Comparison of ENCODE assay signal across 8 cellular contexts in genomic region chr19:13978721-13979191, GRCh38. TPM values are rescaled to one million over a fixed set of nuclear protein-coding genes. Genes with fewer than 3 reads are reported as not detected.
DNase-seq lines count a peak whose midpoint lies in the region; ATAC-seq and TF ChIP-seq lines count a peak whose summit lies in the region.
"Had no signal": no experiment of that assay in that cellular context is flagged by ENCODE, and none has a peak within 500 bp of the region (broad histone marks: within the 10 kb centered on the region; RNA-seq: fewer than 3 reads in every experiment).

No MANE protein-coding gene starts in this region.

- H3K9me3 ChIP-seq in CD4-positive, alpha-beta T cell (ENCODE audit: control insufficient read depth, low read length): no peaks in the 10 kb centered on the region
- H3K9me3 ChIP-seq in body of pancreas (no peaks in the 10 kb centered on the region), mucosa of rectum (ENCODE audit: control insufficient read depth in 2 of 2, low read length in 2 of 2) (no peaks in the 10 kb centered on the region)

- intact Hi-C loops in CD4-positive, alpha-beta T cell (cut with DNase I, micrococcal nuclease): no loop called here
- intact Hi-C loops in body of pancreas (cut with DNase I): no loop called here

- H3K4me1 ChIP-seq in body of pancreas (no peaks in the 10 kb centered on the region), mucosa of rectum (ENCODE audit: control insufficient read depth in 2 of 2, insufficient read depth in 2 of 2, low read length in 2 of 2) (peaks cover 6 to 8% of the 10 kb centered on the region in 2 donors)

- H3K4me3 ChIP-seq in body of pancreas (no peak overlapping the region), mucosa of rectum (ENCODE audit: low read length in 2 of 2) (peak overlapping the region; percentile 15 to 43)

- no peak for TF ChIP-seq CTCF in CD4-positive, alpha-beta T cell (IDR thresholded peaks at IDR 0.05)
- no peak for TF ChIP-seq CTCF in body of pancreas (IDR thresholded peaks at IDR 0.05)

- H3K4me1 Mint-ChIP-seq in CD4-positive, alpha-beta T cell (ENCODE audit: low read depth): peaks cover 42% of the 10 kb centered on the region

- no peak overlapping the region for H3K27ac ChIP-seq in CD4-positive, alpha-beta T cell (ENCODE audit: low read depth, low read length)
- H3K27ac ChIP-seq in body of pancreas (peak overlapping the region in 1 of 4 donors; percentile 31), mucosa of rectum (ENCODE audit: low read depth in 2 of 2, low read length in 2 of 2) (no peak overlapping the region)

- peak; percentile 19 for ATAC-seq in CD4-positive, alpha-beta T cell (ENCODE audit: poor library complexity)
- ATAC-seq in body of pancreas (peak; percentile 2), HG03159 (IDR thresholded peaks at IDR 0.05; ENCODE audit: unreplicated experiment) (no peak)

- CTCF ChIA-PET in CD4-positive, alpha-beta T cell (lab: Charles Lee): interaction anchor here (0.9 to 1.8 kb wide), 2 partner anchors 53 to 93 kb away, joined by 3 to 4 read pairs; partner anchors contain the start of genes IL27RA and MISP3

- no peak overlapping the region for H3K4me3 Mint-ChIP-seq in CD4-positive, alpha-beta T cell

- peaks cover 12% of the 10 kb centered on the region for H3K36me3 Mint-ChIP-seq in CD4-positive, alpha-beta T cell (ENCODE audit: low read depth)

- H3K36me3 ChIP-seq in body of pancreas (replicated peaks in 1 of 2; ENCODE audit: insufficient read depth in 1 of 2, low read depth in 2 of 2): no peaks in the 10 kb centered on the region
- H3K36me3 ChIP-seq in mucosa of rectum (ENCODE audit: control insufficient read depth in 2 of 2, insufficient read depth in 2 of 2, low read length in 2 of 2): peaks cover 5 to 8% of the 10 kb centered on the region in 2 donors

- POLR2A ChIA-PET in CD4-positive, alpha-beta T cell (lab: Charles Lee): interaction anchor here (0.7 to 3.2 kb wide), 6 partner anchors 8 to 53 kb away, joined by 3 to 20 read pairs (median 4); partner anchors contain the start of genes DCAF15 and IL27RA

- no peak overlapping the region for H3K27ac Mint-ChIP-seq in CD4-positive, alpha-beta T cell

- no peaks in the 10 kb centered on the region for H3K27me3 ChIP-seq in CD4-positive, alpha-beta T cell (ENCODE audit: control insufficient read depth, insufficient read depth, low read length)
- no peaks in the 10 kb centered on the region for H3K27me3 ChIP-seq in body of pancreas
- no peaks in the 10 kb centered on the region for H3K27me3 ChIP-seq in mucosa of rectum (ENCODE audit: control insufficient read depth in 2 of 2, insufficient read depth in 2 of 2, low read length in 2 of 2)

- DNase-seq in CD4-positive, alpha-beta T cell: no peak
- DNase-seq in body of pancreas (no peak), SK-N-DZ (ENCODE audit: low spot score) (no peak), hippocampal formation (lab: John Stamatoyannopoulos, UW) (no peak)
- DNase-seq: DND-41 had no signal

- no peaks in the 10 kb centered on the region for H3K27me3 Mint-ChIP-seq in CD4-positive, alpha-beta T cell

- 56 to 77% methylated on average over 17 to 39 of the region's 49 CpGs for WGBS in body of pancreas, 2 donors

- TF ChIP-seq POLR2A in body of pancreas (IDR thresholded peaks at IDR 0.05): no peak

- H3K9me3 Mint-ChIP-seq in CD4-positive, alpha-beta T cell: no peaks in the 10 kb centered on the region

- peak overlapping the region in 1 of 2 donors; percentile 37 for H3K9ac ChIP-seq in mucosa of rectum (ENCODE audit: low read depth in 1 of 2, low read length in 2 of 2)

RNA-seq across cellular contexts. Expression of gene DCAF15, which starts 26.4 kb away (rescaled TPM):
- total RNA-seq in CD4-positive, alpha-beta T cell: 10 to 100 TPM; 84.9 to 85.0 TPM
- 10 to 100 TPM in 1 of 2 donors, 1 to 10 TPM in 1; 7.0 to 20.4 TPM for total RNA-seq in body of pancreas
- 36.7 and 46.9 TPM in 2 replicates for polyA plus RNA-seq in SK-N-DZ (2014; cell fraction: cytosol; rRNA removed)
- polyA plus RNA-seq in SK-N-DZ (2014; cell fraction: nucleus; rRNA removed): 120 and 125 TPM in 2 replicates

RNA-seq across cellular contexts. Expression of gene RFX1, which starts 27.4 kb away (rescaled TPM):
- 10 to 100 TPM; 14.6 to 16.3 TPM for total RNA-seq in CD4-positive, alpha-beta T cell
- total RNA-seq in body of pancreas: 1 to 10 TPM; 3.9 to 7.6 TPM
- polyA plus RNA-seq in SK-N-DZ (2014; cell fraction: cytosol; rRNA removed): 1.2 and 1.7 TPM in 2 replicates
- 2.5 and 5.6 TPM in 2 replicates for polyA plus RNA-seq in SK-N-DZ (2014; cell fraction: nucleus; rRNA removed)

RNA-seq across cellular contexts. Expression of gene PODNL1, which starts 40.5 kb away (rescaled TPM):
- total RNA-seq in CD4-positive, alpha-beta T cell: not detected
- total RNA-seq in body of pancreas: under 1 TPM in 1 of 2 donors, not detected in 1; 0.66 TPM
- not detected in 2 replicates for polyA plus RNA-seq in SK-N-DZ (2014; cell fraction: cytosol; rRNA removed)
- not detected in 2 replicates for polyA plus RNA-seq in SK-N-DZ (2014; cell fraction: nucleus; rRNA removed)

RNA-seq across cellular contexts. Expression of gene RLN3, which starts 49.2 kb away (rescaled TPM):
- total RNA-seq in CD4-positive, alpha-beta T cell: not detected
- not detected for total RNA-seq in body of pancreas
- polyA plus RNA-seq in SK-N-DZ (2014; cell fraction: cytosol; rRNA removed): not detected in 2 replicates
- not detected in 2 replicates for polyA plus RNA-seq in SK-N-DZ (2014; cell fraction: nucleus; rRNA removed)
- total RNA-seq: cerebellum had no signal

RNA-seq across cellular contexts. Expression of gene IL27RA, which starts 52.8 kb away (rescaled TPM):
- 10 to 100 TPM; 25.0 to 26.7 TPM for total RNA-seq in CD4-positive, alpha-beta T cell
- total RNA-seq in body of pancreas: 1 to 10 TPM; 1.3 to 3.6 TPM
- polyA plus RNA-seq in SK-N-DZ (2014; cell fraction: cytosol; rRNA removed): 0.37 and 1.1 TPM in 2 replicates
- 0.46 and 1.4 TPM in 2 replicates for polyA plus RNA-seq in SK-N-DZ (2014; cell fraction: nucleus; rRNA removed)

Comparison
In these comparisons a context has a peak if more than half of its experiments do, and no peak if none do; other contexts are left out.
1. H3K4me3 ChIP-seq: peak in mucosa of rectum (2 of 2); none in body of pancreas (0 of 2).
2. RNA of gene DCAF15, which starts 26.4 kb away (total RNA-seq): 84.9 to 85.0 TPM in CD4-positive, alpha-beta T cell; 7.0 to 20.4 TPM in body of pancreas; every median in the first group is over 4 times any median in the second.